8 cellular contexts compared by ENCODE assay signal in genomic region chr1:58754683-58755467, GRCh38. TPM values are rescaled to one million over a fixed set of nuclear protein-coding genes. Genes with fewer than 3 reads are reported as not detected.
A peak's percentile ranks its signal among the peaks of the same experiment; 100 is the strongest.
DNase-seq lines count a peak whose midpoint lies in the region; ATAC-seq, FAIRE-seq and TF ChIP-seq lines count a peak whose summit lies in the region.

No MANE protein-coding gene starts in this region.

- H3K9me1 ChIP-seq in IMR-90 (ENCODE audit: insufficient read depth, low read length), result peaks cover 25% of the 10 kb centered on the region

- TF ChIP-seq POLR2A in IMR-90 (IDR thresholded peaks at IDR 0.05; ENCODE audit: low read depth, low read length) (no peak), body of pancreas (IDR thresholded peaks at IDR 0.05) (no peak)

- peak overlapping the region; percentile 38 for H3K4me2 ChIP-seq in BLaER1
- H3K4me2 ChIP-seq in IMR-90 (ENCODE audit: low read depth, low read length), result peak overlapping the region; percentile 27

- peak overlapping the region; percentile 93 for H2AK5ac ChIP-seq in IMR-90 (ENCODE audit: low read depth, low read length)

- H3K4ac ChIP-seq in IMR-90 (ENCODE audit: low read depth, low read length), result peak overlapping the region; percentile 97

- H4K20me1 ChIP-seq in BLaER1 (no peaks in the 10 kb centered on the region), IMR-90 (ENCODE audit: insufficient read depth, low read length) (no peaks in the 10 kb centered on the region)

- in situ Hi-C loops in IMR-90 (cut with MboI; ENCODE audit: low sequenced_read_pairs), result no loop called here

- no peaks in the 10 kb centered on the region for H3K27me3 ChIP-seq in BLaER1
- H3K27me3 ChIP-seq in IMR-90 (ENCODE audit: control insufficient read depth, insufficient read depth, low read length), result no peaks in the 10 kb centered on the region
- no peaks in the 10 kb centered on the region for H3K27me3 ChIP-seq in adipocyte (replicated peaks; ENCODE audit: control insufficient read depth, insufficient read depth, low read length)
- no peaks in the 10 kb centered on the region for H3K27me3 ChIP-seq in muscle layer of colon (ENCODE audit: control insufficient read depth in 1 of 2, insufficient read depth in 2 of 2, low read length in 2 of 2)
- H3K27me3 ChIP-seq in body of pancreas, result no peaks in the 10 kb centered on the region

- H3K36me3 ChIP-seq in BLaER1, result no peaks in the 10 kb centered on the region
- no peaks in the 10 kb centered on the region for H3K36me3 ChIP-seq in IMR-90 (ENCODE audit: control insufficient read depth, insufficient read depth, low read length)
- H3K36me3 ChIP-seq in adipocyte (ENCODE audit: control insufficient read depth, insufficient read depth, low read length, severe bottlenecking), result no peaks in the 10 kb centered on the region
- no peaks in the 10 kb centered on the region for H3K36me3 ChIP-seq in muscle layer of colon (ENCODE audit: insufficient read depth, low read length)
- no peaks in the 10 kb centered on the region for H3K36me3 ChIP-seq in body of pancreas (replicated peaks in 1 of 2; ENCODE audit: insufficient read depth in 1 of 2, low read depth in 2 of 2)

- no peak for TF ChIP-seq RAD21 in IMR-90 (IDR thresholded peaks at IDR 0.05; ENCODE audit: low read length)

- peak overlapping the region; percentile 91 for H3K23ac ChIP-seq in IMR-90 (ENCODE audit: low read depth, low read length)

- H3K14ac ChIP-seq in IMR-90 (replicated peaks; ENCODE audit: low read depth, low read length), result peak overlapping the region; percentile 93

- no peak for FAIRE-seq in HTR-8/SVneo (lab: Jason Lieb, UNC)

- H4K8ac ChIP-seq in IMR-90 (ENCODE audit: low read depth in 2 of 2, low read length in 2 of 2), result peak overlapping the region; percentile 85 to 94

- H2AK9ac ChIP-seq in IMR-90 (replicated peaks; ENCODE audit: low read depth, low read length, poor library complexity), result peak overlapping the region; percentile 82

- POLR2A ChIA-PET in IMR-90 (lab: Charles Lee; ENCODE audit: unreplicated experiment), result interaction anchor here (1.1 to 1.4 kb wide), 3 partner anchors 8 to 9 kb away, joined by 4 to 6 read pairs (median 5); no protein-coding TSS in a partner anchor

- H2AFZ ChIP-seq in IMR-90 (replicated peaks; ENCODE audit: low read length, poor library complexity), result peak overlapping the region; percentile 15

- H4K91ac ChIP-seq in IMR-90 (ENCODE audit: insufficient read depth, low read depth, low read length), result peak overlapping the region; percentile 99

- TF ChIP-seq CTCF in IMR-90 (conservative IDR thresholded peaks at IDR 0.05; ENCODE audit: low read depth, low read length) (no peak), body of pancreas (IDR thresholded peaks at IDR 0.05) (no peak)

- H2BK20ac ChIP-seq in IMR-90 (ENCODE audit: low read depth, low read length), result peak overlapping the region; percentile 97

- peak overlapping the region; percentile 92; the same call in 2 of the 3 replicates for H2BK15ac ChIP-seq in IMR-90 (ENCODE audit: low read depth, low read length)

- intact Hi-C loops in IMR-90 (cut with micrococcal nuclease), result no loop called here
- intact Hi-C loops in body of pancreas (cut with DNase I), result no loop called here

- H3K4me1 ChIP-seq in BLaER1 (peaks cover 16% of the 10 kb centered on the region), IMR-90 (ENCODE audit: control insufficient read depth, insufficient read depth, low read length) (peaks cover 29% of the 10 kb centered on the region), adipocyte (ENCODE audit: control insufficient read depth, insufficient read depth, low read length) (peaks cover 37% of the 10 kb centered on the region), muscle layer of colon (ENCODE audit: insufficient read depth, low read length) (peaks cover 23% of the 10 kb centered on the region), body of pancreas (peaks cover 33% of the 10 kb centered on the region)

- peak overlapping the region; percentile 96 for H2BK5ac ChIP-seq in IMR-90 (ENCODE audit: low read depth, low read length, poor library complexity, severe bottlenecking)

- BruUV-seq in IMR-90 (replicated peaks; lab: Mats Ljungman, UMichigan), result no TSS peak

- peak overlapping the region; percentile 85 for H3K56ac ChIP-seq in IMR-90 (ENCODE audit: extremely low read depth, insufficient read depth, low read length)

- WGBS in IMR-90 (ENCODE audit: extremely low coverage in 2 of 2, insufficient read length in 1 of 2), 2 experiments, result 0% methylated on average over 1 of the region's 7 CpGs; no CpG with 5 or more reads in 1 of the 2 experiments
- 68 to 84% methylated on average over 7 of the region's 7 CpGs for WGBS in body of pancreas, 2 donors

- no peaks in the 10 kb centered on the region for H3K9me3 ChIP-seq in BLaER1
- H3K9me3 ChIP-seq in IMR-90 (ENCODE audit: control insufficient read depth, insufficient read depth, low read length), result no peaks in the 10 kb centered on the region
- no peaks in the 10 kb centered on the region for H3K9me3 ChIP-seq in adipocyte (ENCODE audit: control insufficient read depth, low read length)
- H3K9me3 ChIP-seq in muscle layer of colon (ENCODE audit: low read length), result no peaks in the 10 kb centered on the region
- no peaks in the 10 kb centered on the region for H3K9me3 ChIP-seq in body of pancreas

- dilution Hi-C loops in IMR-90 (cut with HindIII; ENCODE audit: low sequenced_read_pairs, unreplicated experiment), result no loop called here

- H3K9ac ChIP-seq in BLaER1 (no peak overlapping the region), IMR-90 (ENCODE audit: low read depth, low read length) (peak overlapping the region; percentile 39; the same call in 1 of the 2 replicates), adipocyte (ENCODE audit: low read length) (peak overlapping the region; percentile 47), muscle layer of colon (ENCODE audit: low read length) (no peak overlapping the region)

- H3K79me1 ChIP-seq in IMR-90 (ENCODE audit: low read depth in 1 of 2, low read length in 2 of 2), result peaks cover 0 to 20% of the 10 kb centered on the region in 2 experiments; a peak in 3 of 4 replicates

- peak overlapping the region; percentile 66 for H3K18ac ChIP-seq in IMR-90 (ENCODE audit: low read depth, low read length)

- peak overlapping the region; percentile 98 for H2BK120ac ChIP-seq in IMR-90 (ENCODE audit: low read depth, low read length)

- H3K27ac ChIP-seq in BLaER1 (no peak overlapping the region), IMR-90 (ENCODE audit: insufficient read depth, low read length) (peak overlapping the region; percentile 78), muscle layer of colon (ENCODE audit: low read depth, low read length) (peak overlapping the region; percentile 21), body of pancreas (peak overlapping the region in 1 of 4 donors; percentile 42)

- no peak for DNase-seq in IMR-90
- no peak for DNase-seq in adipocyte (ENCODE audit: low read depth)
- DNase-seq in stimulated activated naive CD4-positive, alpha-beta T cell (lab: John Stamatoyannopoulos, UW), result no peak
- no peak for DNase-seq in body of pancreas
- no peak for DNase-seq in HTR-8/SVneo (ENCODE audit: insufficient read length, low spot score)
- DNase-seq in stimulated activated naive CD4-positive, alpha-beta T cell treated with Interleukin-2 at 50 U/mL for 16 hours (lab: John Stamatoyannopoulos, UW), result no peak

- no peak overlapping the region for H3K4me3 ChIP-seq in BLaER1
- no peak overlapping the region for H3K4me3 ChIP-seq in IMR-90 (ENCODE audit: insufficient read depth, low read depth, low read length)
- H3K4me3 ChIP-seq in adipocyte (ENCODE audit: low read length), result peak overlapping the region; percentile 34
- H3K4me3 ChIP-seq in muscle layer of colon (ENCODE audit: low read depth in 1 of 2, low read length in 2 of 2), result peak overlapping the region in 1 of 2 donors; percentile 4
- no peak overlapping the region for H3K4me3 ChIP-seq in body of pancreas

- peak overlapping the region; percentile 57 for H4K5ac ChIP-seq in IMR-90 (ENCODE audit: low read depth, low read length)

- CTCF ChIA-PET in IMR-90 (lab: Yijun Ruan, JAX), result interaction anchor here (0.5 to 1.4 kb wide), 3 partner anchors 14 to 163 kb away, joined by 4 to 6 read pairs (median 4); no protein-coding TSS in a partner anchor

- ATAC-seq in IMR-90 (ENCODE audit: low read depth), result no peak
- ATAC-seq in body of pancreas, result no peak

TF ChIP-seq in IMR-90, 13 proteins besides CTCF, POLR2A, EP300 and RAD21 (continues in another document):
- TF ChIP-seq FOS (IDR thresholded peaks at IDR 0.05; ENCODE audit: low read depth, low read length) (no peak), BHLHE40 (IDR thresholded peaks at IDR 0.05; ENCODE audit: low read depth, low read length) (no peak), SMC3 (IDR thresholded peaks at IDR 0.05; ENCODE audit: low read depth, low read length) (no peak), MAFK (IDR thresholded peaks at IDR 0.05; ENCODE audit: low read depth, low read length) (no peak), CEBPB (IDR thresholded peaks at IDR 0.05; ENCODE audit: low read depth, low read length) (no peak), USF2 (IDR thresholded peaks at IDR 0.05; ENCODE audit: low read depth, low read length) (no peak), NFE2L2 (IDR thresholded peaks at IDR 0.05; ENCODE audit: low read depth, low read length) (no peak)

RNA-seq across cellular contexts. Expression of gene JUN, which starts 29.0 kb away (rescaled TPM):
- total RNA-seq in IMR-90 (2012; rRNA removed) (46.6 and 51.1 TPM in 2 replicates), body of pancreas (100 to 1,000 TPM; 320 to 712 TPM)
- 86.9 and 89.1 TPM in 2 replicates for polyA plus RNA-seq in IMR-90 (2012; rRNA removed)
- polyA plus RNA-seq in IMR-90 (2012; cell fraction: cytosol; rRNA removed), result 80.5 and 108 TPM in 2 replicates
- 85.4 and 184 TPM in 2 replicates for polyA plus RNA-seq in IMR-90 (2012; cell fraction: nucleus; rRNA removed; ENCODE audit: low replicate concordance)

RNA-seq across cellular contexts. Expression of gene MYSM1, which starts 55.0 kb away (rescaled TPM):
- total RNA-seq in IMR-90 (2012; rRNA removed) (9.1 and 17.8 TPM in 2 replicates), body of pancreas (10 to 100 TPM; 20.8 to 26.2 TPM)
- 10.7 and 15.7 TPM in 2 replicates for polyA plus RNA-seq in IMR-90 (2012; rRNA removed)
- 0.73 and 0.77 TPM in 2 replicates for polyA plus RNA-seq in IMR-90 (2012; cell fraction: cytosol; rRNA removed)
- 8.4 and 58.0 TPM in 2 replicates for polyA plus RNA-seq in IMR-90 (2012; cell fraction: nucleus; rRNA removed; ENCODE audit: low replicate concordance)

Comparison
In these comparisons a context has a peak if more than half of its experiments do, and no peak if none do; other contexts are left out.
1. H3K9ac ChIP-seq: peak in IMR-90 (single experiment) and adipocyte (single experiment); none in BLaER1 (single experiment) and muscle layer of colon (single experiment).